ENCODE assay signal across 32 cellular contexts in the genomic region with DNA sequence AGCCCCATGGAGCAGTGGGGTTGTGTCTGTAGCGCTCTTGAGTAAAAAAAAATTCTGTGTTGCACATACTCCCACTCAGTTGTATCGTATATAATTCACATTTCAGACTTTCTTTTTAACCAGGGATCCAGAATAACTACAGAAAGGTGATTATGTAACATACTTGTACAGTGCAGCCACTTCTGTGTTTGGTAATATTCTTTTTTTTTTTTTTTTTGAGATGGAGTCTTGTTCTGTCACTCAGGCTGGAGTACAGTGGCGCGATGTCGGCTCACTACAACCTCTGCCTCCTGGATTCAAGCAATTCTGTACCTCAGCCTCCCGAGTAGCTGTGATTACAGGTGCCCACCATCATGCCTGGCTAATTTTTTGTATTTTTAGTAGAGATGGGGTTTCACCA.
"Had no signal": no experiment of that assay in that cellular context is flagged by ENCODE, and none has a peak within 500 bp of the region (broad histone marks: within the 10 kb centered on the region; RNA-seq: fewer than 3 reads in every experiment).

No MANE protein-coding gene starts in this region.

- DNase-seq: Karpas-422, Kasumi-1, MG63, MM.1S, MV-4-11, NCI-H1048, NCI-H1092, NCI-H1092 treated with DMSO at 0.1 percent for 48 hours, NCI-H1105, NCI-H1105 treated with DMSO at 0.1 percent for 48 hours, NCI-H1417 treated with DMSO at 0.1 percent for 48 hours, NCI-H1436, NCI-H1436 treated with DMSO at 0.1 percent for 48 hours, NCI-H146, NCI-H1694, NCI-H1694 treated with DMSO at 0.1 percent for 48 hours, NCI-H187, NCI-H187 treated with DMSO at 0.1 percent for 48 hours, NCI-H1930, NCI-H2081, NCI-H2081 treated with DMSO at 0.1 percent for 48 hours, NCI-H2107, NCI-H2171, NCI-H2171 treated with DMSO at 0.1 percent for 48 hours, NCI-H226, NCI-H345, NCI-H446, NCI-H446 treated with DMSO at 0.1 percent for 48 hours, NCI-H510A, NCI-H510A treated with DMSO at 0.1 percent for 48 hours, NCI-H524, NCI-H524 treated with DMSO at 0.1 percent for 48 hours had no signal

- H3K27me3 ChIP-seq: MG63 had no signal

- H3K4me3 ChIP-seq: MG63 had no signal

- H3K9me3 ChIP-seq: MG63 had no signal
